In the genomic region with DNA sequence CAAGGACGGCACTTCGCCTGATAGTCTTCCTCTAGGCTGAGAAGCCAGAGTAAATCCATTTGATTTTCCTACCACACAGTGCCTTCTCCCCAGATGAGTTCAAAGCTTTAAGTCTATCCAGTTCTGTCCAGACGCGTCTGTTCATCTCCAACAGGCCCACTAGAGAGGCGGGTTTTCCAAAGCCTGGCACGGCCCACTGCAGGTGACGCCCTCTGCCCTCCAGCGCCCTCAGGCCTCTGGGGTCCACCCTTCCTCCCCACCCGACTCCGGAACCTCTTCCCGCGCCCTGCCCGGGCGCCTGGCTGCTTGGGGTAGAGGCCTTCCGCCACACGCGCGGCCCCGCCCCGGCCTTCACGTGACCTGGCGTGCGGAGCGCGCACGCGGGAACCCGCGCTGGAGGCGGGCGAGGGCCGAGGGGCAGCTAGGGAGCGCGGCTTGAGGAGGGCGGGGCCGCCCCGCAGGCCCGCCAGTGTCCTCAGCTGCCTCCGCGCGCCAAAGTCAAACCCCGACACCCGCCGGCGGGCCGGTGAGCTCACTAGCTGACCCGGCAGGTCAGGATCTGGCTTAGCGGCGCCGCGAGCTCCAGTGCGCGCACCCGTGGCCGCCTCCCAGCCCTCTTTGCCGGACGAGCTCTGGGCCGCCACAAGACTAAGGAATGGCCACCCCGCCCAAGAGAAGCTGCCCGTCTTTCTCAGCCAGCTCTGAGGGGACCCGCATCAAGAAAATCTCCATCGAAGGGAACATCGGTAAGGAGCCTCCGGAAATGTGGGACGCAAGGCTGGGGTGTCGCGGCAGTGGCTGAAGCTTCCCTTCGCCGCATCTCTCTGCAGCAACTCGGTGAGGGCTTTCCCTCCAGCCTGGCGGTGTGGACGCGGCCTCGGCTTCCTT, we compare ENCODE assay signal across 1 cellular context.
TF ChIP-seq lines count a peak whose summit lies in the region.

DCK (plus strand) TSS at position 469 of the 888 bp plus-strand sequence; CDS start at position 656, 187 bp downstream.

TF ChIP-seq in GM12878, 131 proteins besides CTCF, POLR2A, EP300 and RAD21 (continued from another document):
- TF ChIP-seq REST (IDR thresholded peaks at IDR 0.05; ENCODE audit: low read depth, low read length) (0 out of 2 replicates have a peak, but pooled peaks have one; percentile 20), CHD4 (IDR thresholded peaks at IDR 0.05) (no peak), RB1 (IDR thresholded peaks at IDR 0.05; ENCODE audit: borderline replicate concordance) (peak; percentile 95), NFYA (IDR thresholded peaks at IDR 0.05; ENCODE audit: borderline replicate concordance, low read depth, low read length) (no peak), NFXL1 (IDR thresholded peaks at IDR 0.05; ENCODE audit: borderline replicate concordance) (no peak), BHLHE40 (IDR thresholded peaks at IDR 0.05; ENCODE audit: borderline replicate concordance in 1 of 2, low read depth in 2 of 2, low read length in 1 of 2) (peak; percentile 98 to 99), MTA2 (IDR thresholded peaks at IDR 0.05; ENCODE audit: low read depth) (no peak), DPF2 (IDR thresholded peaks at IDR 0.05) (no peak; the same call in none of the 2 replicates), SMARCA5 (IDR thresholded peaks at IDR 0.05) (peak; percentile 50; the same call in 1 of the 2 replicates), MAX (IDR thresholded peaks at IDR 0.05; ENCODE audit: low read depth, low read length) (peak; percentile 98), ELK1 (IDR thresholded peaks at IDR 0.05; ENCODE audit: low read depth, low read length) (0 out of 2 replicates have a peak, but pooled peaks have one; percentile 39), NBN (IDR thresholded peaks at IDR 0.05) (peak; percentile 17; the same call in 1 of the 2 replicates), POLR2AphosphoS2 (IDR thresholded peaks at IDR 0.05; ENCODE audit: low read depth, low read length) (peak; percentile 92), RCOR1 (conservative IDR thresholded peaks at IDR 0.05; ENCODE audit: low read depth, low read length) (peak; percentile 64; the same call in 1 of the 2 replicates), CBX5 (IDR thresholded peaks at IDR 0.05; ENCODE audit: low read depth) (no peak), BRCA1 (IDR thresholded peaks at IDR 0.05; ENCODE audit: low read depth, low read length) (no peak), NFIC (IDR thresholded peaks at IDR 0.05; ENCODE audit: low read depth, low read length) (no peak), PAX5 (IDR thresholded peaks at IDR 0.05; ENCODE audit: borderline replicate concordance, low read depth, low read length) (0 out of 2 replicates have a peak, but pooled peaks have one; percentile 20), RAD51 (IDR thresholded peaks at IDR 0.05) (peak; percentile 74), TAF1 (IDR thresholded peaks at IDR 0.05; ENCODE audit: borderline replicate concordance, low read depth, low read length) (peak; percentile 84; the same call in 1 of the 2 replicates), SMC3 (IDR thresholded peaks at IDR 0.05; ENCODE audit: borderline replicate concordance, low read length) (no peak), ZZZ3 (IDR thresholded peaks at IDR 0.05; ENCODE audit: control insufficient read depth, insufficient read length, low read depth) (no peak), RUNX3 (IDR thresholded peaks at IDR 0.05; ENCODE audit: low read length) (no peak; the same call in 1 of the 2 replicates), NR2C1 (IDR thresholded peaks at IDR 0.05) (peak; percentile 79), IRF4 (IDR thresholded peaks at IDR 0.05; ENCODE audit: low read depth, low read length) (no peak), RELB (IDR thresholded peaks at IDR 0.05; ENCODE audit: low read depth) (no peak), SIX5 (IDR thresholded peaks at IDR 0.05; ENCODE audit: low read depth, low read length, severe bottlenecking) (peak; percentile 13), POU2F2 (IDR thresholded peaks at IDR 0.05; ENCODE audit: borderline replicate concordance, low read depth, low read length) (peak; percentile 89; the same call in 2 of the 3 replicates), TBL1XR1 (IDR thresholded peaks at IDR 0.05; ENCODE audit: low read depth, low read length) (peak; percentile 41; the same call in 1 of the 2 replicates), NR2F1 (conservative IDR thresholded peaks at IDR 0.05) (peak; percentile 92), HDAC2 (IDR thresholded peaks at IDR 0.05) (no peak), EGR1 (IDR thresholded peaks at IDR 0.05; ENCODE audit: borderline replicate concordance in 1 of 2, low read depth in 2 of 2, low read length in 2 of 2) (peak; percentile 9 to 56; a peak in 2 of 3 replicates), JUND (IDR thresholded peaks at IDR 0.05; ENCODE audit: low read depth, low read length) (0 out of 2 replicates have a peak, but pooled peaks have one; percentile 5), GABPA (IDR thresholded peaks at IDR 0.05; ENCODE audit: low read depth) (no peak), MTA3 (IDR thresholded peaks at IDR 0.05; ENCODE audit: borderline replicate concordance, low read length) (no peak)
- TF ChIP-seq, protein P1, sequence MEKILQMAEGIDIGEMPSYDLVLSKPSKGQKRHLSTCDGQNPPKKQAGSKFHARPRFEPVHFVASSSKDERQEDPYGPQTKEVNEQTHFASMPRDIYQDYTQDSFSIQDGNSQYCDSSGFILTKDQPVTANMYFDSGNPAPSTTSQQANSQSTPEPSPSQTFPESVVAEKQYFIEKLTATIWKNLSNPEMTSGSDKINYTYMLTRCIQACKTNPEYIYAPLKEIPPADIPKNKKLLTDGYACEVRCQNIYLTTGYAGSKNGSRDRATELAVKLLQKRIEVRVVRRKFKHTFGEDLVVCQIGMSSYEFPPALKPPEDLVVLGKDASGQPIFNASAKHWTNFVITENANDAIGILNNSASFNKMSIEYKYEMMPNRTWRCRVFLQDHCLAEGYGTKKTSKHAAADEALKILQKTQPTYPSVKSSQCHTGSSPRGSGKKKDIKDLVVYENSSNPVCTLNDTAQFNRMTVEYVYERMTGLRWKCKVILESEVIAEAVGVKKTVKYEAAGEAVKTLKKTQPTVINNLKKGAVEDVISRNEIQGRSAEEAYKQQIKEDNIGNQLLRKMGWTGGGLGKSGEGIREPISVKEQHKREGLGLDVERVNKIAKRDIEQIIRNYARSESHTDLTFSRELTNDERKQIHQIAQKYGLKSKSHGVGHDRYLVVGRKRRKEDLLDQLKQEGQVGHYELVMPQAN (conservative IDR thresholded peaks at IDR 0.05), result peak; percentile 98
- TF ChIP-seq, protein P2, sequence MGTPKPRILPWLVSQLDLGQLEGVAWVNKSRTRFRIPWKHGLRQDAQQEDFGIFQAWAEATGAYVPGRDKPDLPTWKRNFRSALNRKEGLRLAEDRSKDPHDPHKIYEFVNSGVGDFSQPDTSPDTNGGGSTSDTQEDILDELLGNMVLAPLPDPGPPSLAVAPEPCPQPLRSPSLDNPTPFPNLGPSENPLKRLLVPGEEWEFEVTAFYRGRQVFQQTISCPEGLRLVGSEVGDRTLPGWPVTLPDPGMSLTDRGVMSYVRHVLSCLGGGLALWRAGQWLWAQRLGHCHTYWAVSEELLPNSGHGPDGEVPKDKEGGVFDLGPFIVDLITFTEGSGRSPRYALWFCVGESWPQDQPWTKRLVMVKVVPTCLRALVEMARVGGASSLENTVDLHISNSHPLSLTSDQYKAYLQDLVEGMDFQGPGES (IDR thresholded peaks at IDR 0.05), result no peak
- TF ChIP-seq, protein P3, sequence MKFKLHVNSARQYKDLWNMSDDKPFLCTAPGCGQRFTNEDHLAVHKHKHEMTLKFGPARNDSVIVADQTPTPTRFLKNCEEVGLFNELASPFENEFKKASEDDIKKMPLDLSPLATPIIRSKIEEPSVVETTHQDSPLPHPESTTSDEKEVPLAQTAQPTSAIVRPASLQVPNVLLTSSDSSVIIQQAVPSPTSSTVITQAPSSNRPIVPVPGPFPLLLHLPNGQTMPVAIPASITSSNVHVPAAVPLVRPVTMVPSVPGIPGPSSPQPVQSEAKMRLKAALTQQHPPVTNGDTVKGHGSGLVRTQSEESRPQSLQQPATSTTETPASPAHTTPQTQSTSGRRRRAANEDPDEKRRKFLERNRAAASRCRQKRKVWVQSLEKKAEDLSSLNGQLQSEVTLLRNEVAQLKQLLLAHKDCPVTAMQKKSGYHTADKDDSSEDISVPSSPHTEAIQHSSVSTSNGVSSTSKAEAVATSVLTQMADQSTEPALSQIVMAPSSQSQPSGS (IDR thresholded peaks at IDR 0.05; ENCODE audit: low read length), result no peak
- TF ChIP-seq, protein P4, sequence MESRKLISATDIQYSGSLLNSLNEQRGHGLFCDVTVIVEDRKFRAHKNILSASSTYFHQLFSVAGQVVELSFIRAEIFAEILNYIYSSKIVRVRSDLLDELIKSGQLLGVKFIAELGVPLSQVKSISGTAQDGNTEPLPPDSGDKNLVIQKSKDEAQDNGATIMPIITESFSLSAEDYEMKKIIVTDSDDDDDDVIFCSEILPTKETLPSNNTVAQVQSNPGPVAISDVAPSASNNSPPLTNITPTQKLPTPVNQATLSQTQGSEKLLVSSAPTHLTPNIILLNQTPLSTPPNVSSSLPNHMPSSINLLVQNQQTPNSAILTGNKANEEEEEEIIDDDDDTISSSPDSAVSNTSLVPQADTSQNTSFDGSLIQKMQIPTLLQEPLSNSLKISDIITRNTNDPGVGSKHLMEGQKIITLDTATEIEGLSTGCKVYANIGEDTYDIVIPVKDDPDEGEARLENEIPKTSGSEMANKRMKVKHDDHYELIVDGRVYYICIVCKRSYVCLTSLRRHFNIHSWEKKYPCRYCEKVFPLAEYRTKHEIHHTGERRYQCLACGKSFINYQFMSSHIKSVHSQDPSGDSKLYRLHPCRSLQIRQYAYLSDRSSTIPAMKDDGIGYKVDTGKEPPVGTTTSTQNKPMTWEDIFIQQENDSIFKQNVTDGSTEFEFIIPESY (IDR thresholded peaks at IDR 0.05), result no peak
